In the genomic region with DNA sequence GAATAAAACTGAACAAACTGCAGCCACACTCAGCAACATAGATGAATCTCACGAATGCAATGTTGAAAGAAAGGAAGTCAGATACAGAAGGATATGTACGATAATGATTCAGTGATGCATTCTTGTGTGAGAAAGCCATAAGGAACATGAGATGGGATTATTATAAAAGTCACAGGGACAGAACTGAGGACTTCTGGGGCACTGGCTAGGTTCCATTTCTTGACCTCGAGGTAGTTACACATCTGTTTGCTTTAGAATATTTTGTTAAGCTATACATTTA, we compare ENCODE assay signal across 16 cellular contexts.
"Had no signal": no experiment of that assay in that cellular context is flagged by ENCODE, and none has a peak within 500 bp of the region (broad histone marks: within the 10 kb centered on the region; RNA-seq: fewer than 3 reads in every experiment).

No MANE protein-coding gene starts in this region.

- H3K9me3 Mint-ChIP-seq: activated naive CD4-positive, alpha-beta T cell treated with anti-CD3 and anti-CD28 coated beads for 36 hours; activated naive CD8-positive, alpha-beta T cell treated with anti-CD3 and anti-CD28 coated beads, Interleukin-2, amount 50 U/mL, for 24 hours; activated T-helper 2 cell treated with anti-CD3 and anti-CD28 coated beads, Interferon-gamma antibody, Interleukin-2, Interleukin-4, amounts not matched to agents 10 μg/mL and 5 μg/mL and 100 μg/mL, durations not matched to agents 14 hours and 24 hours and 36 hours had no signal

- H3K4me3 ChIP-seq: ovary, thyroid gland had no signal

- H3K36me3 Mint-ChIP-seq: naive B cell; stimulated activated effector memory CD8-positive, alpha-beta T cell treated with anti-CD3 and anti-CD28 coated beads, Interleukin-12 subunit alpha, Interleukin-12 subunit beta, amount 100 ng/mL, for 72 hours had no signal

- H3K27me3 ChIP-seq: ovary, thyroid gland had no signal

- H3K36me3 ChIP-seq: ovary, thyroid gland had no signal

- ATAC-seq: left lobe of liver; sciatic nerve; stimulated activated effector memory CD8-positive, alpha-beta T cell treated with anti-CD3 and anti-CD28 coated beads, Interleukin-12 subunit alpha, Interleukin-12 subunit beta, amount 100 ng/mL, for 72 hours had no signal

- H3K27ac Mint-ChIP-seq: activated naive CD4-positive, alpha-beta T cell treated with anti-CD3 and anti-CD28 coated beads for 36 hours; activated naive CD8-positive, alpha-beta T cell treated with anti-CD3 and anti-CD28 coated beads, Interleukin-2, amount 50 U/mL, for 24 hours; activated T-helper 2 cell treated with anti-CD3 and anti-CD28 coated beads, Interferon-gamma antibody, Interleukin-2, Interleukin-4, amounts not matched to agents 10 μg/mL and 5 μg/mL and 100 μg/mL, durations not matched to agents 14 hours and 24 hours and 36 hours; stimulated activated effector memory CD8-positive, alpha-beta T cell treated with anti-CD3 and anti-CD28 coated beads, Interleukin-12 subunit alpha, Interleukin-12 subunit beta, amount 100 ng/mL, for 72 hours had no signal

- H3K4me1 ChIP-seq: thyroid gland had no signal

- H3K27me3 Mint-ChIP-seq: activated naive CD8-positive, alpha-beta T cell treated with anti-CD3 and anti-CD28 coated beads, Interleukin-2, amount 50 U/mL, for 24 hours had no signal

- H3K4me1 Mint-ChIP-seq: activated naive CD8-positive, alpha-beta T cell treated with anti-CD3 and anti-CD28 coated beads, Interleukin-2, amount 50 U/mL, for 24 hours; stimulated activated effector memory CD8-positive, alpha-beta T cell treated with anti-CD3 and anti-CD28 coated beads, Interleukin-12 subunit alpha, Interleukin-12 subunit beta, amount 100 ng/mL, for 72 hours had no signal

- H3K4me3 Mint-ChIP-seq: activated naive CD4-positive, alpha-beta T cell treated with anti-CD3 and anti-CD28 coated beads for 36 hours; activated naive CD8-positive, alpha-beta T cell treated with anti-CD3 and anti-CD28 coated beads, Interleukin-2, amount 50 U/mL, for 24 hours; stimulated activated effector memory CD8-positive, alpha-beta T cell treated with anti-CD3 and anti-CD28 coated beads, Interleukin-12 subunit alpha, Interleukin-12 subunit beta, amount 100 ng/mL, for 72 hours had no signal

- H3K27ac ChIP-seq: ovary, thyroid gland had no signal

- H3K9me3 ChIP-seq: ovary, thyroid gland had no signal

- FAIRE-seq: colon had no signal

- DNase-seq: activated CD4-positive, alpha-beta T cell treated with anti-CD3 and anti-CD28 coated beads, Interleukin-2, amount 50 U/mL, for 48 hours; activated CD4-positive, CD25-positive, alpha-beta regulatory T cell treated with anti-CD3 and anti-CD28 coated beads, Interleukin-2, amount 50 U/mL, for 72 hours; activated naive CD4-positive, alpha-beta T cell treated with anti-CD3 and anti-CD28 coated beads for 36 hours; activated naive CD8-positive, alpha-beta T cell treated with anti-CD3 and anti-CD28 coated beads, Interleukin-2, amount 50 U/mL, for 24 hours; activated T-cell treated with anti-CD3 and anti-CD28 coated beads, Interleukin-2, amount 50 U/mL, for 1 hour; islet precursor cell; midbrain; ovary; stimulated activated CD4-positive, alpha-beta T cell treated with anti-CD3 and anti-CD28 coated beads, Interleukin-1b, Interleukin-23, amount 100 ng/mL, for 48 hours; thyroid gland had no signal
